Comparison of ENCODE assay signal across 20 cellular contexts in the genomic region with DNA sequence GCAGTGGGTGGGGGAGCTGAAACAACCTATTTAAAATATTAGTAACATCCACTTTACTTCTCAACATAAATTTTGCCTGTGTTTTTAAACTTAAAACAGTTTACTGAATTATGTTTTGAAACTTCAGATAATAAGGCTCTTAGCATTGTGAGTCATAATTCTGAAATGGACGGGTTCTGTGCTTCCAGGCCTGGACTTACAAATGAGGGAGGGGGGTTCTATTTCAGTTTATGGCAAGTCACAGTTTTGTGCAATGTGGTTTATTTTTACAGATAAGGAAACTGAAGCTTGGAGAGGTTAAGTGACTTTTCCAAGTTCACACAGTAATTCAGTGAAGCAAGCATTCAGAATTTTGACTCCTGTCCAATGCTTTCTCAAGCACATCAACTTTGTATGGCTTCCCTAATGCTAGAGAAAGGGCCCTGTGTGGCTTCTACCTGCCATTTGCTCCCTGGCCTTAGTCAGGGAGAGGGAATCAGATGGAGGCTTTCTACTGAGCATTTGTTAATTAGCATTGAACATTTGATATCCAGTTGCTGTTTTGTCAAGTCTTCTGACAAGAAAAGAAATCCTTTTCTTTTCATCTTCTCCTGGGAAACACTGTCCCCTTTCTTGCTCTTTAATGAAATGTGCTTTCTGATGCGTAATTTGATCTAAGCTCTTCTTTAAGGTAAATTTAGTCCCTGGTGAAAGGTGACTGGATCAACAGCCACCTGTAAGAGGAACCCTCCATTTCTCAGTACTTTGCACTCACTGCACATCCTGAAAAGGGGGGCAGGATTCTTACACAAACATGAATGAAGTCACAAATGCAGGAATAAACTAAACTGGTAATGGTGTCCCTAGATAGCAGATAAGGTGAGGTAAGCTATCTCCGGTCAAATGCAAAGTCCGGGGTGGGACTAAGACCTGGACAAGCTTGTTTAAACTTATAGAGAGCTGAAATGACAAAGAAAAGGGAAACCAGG. TPM values are rescaled to one million over a fixed set of nuclear protein-coding genes. Genes with fewer than 3 reads are reported as not detected.
DNase-seq lines count a peak whose midpoint lies in the region; ATAC-seq and TF ChIP-seq lines count a peak whose summit lies in the region.
"Had no signal": no experiment of that assay in that cellular context is flagged by ENCODE, and none has a peak within 500 bp of the region (broad histone marks: within the 10 kb centered on the region; RNA-seq: fewer than 3 reads in every experiment).

No MANE protein-coding gene starts in this region.

- peaks cover 90% of the 10 kb centered on the region for H3K79me2 ChIP-seq in neural progenitor cell (ENCODE audit: low read depth)

- H3K36me3 ChIP-seq in brain microvascular endothelial cell (replicated peaks) (no peaks in the 10 kb centered on the region), neural progenitor cell (peaks cover 11% of the 10 kb centered on the region)
- H3K36me3 ChIP-seq: suprapubic skin had no signal

- peak overlapping the region; percentile 92 for H3K4me2 ChIP-seq in neural progenitor cell
- H3K4me2 ChIP-seq: smooth muscle cell had no signal

- ATAC-seq in HG02642 (IDR thresholded peaks at IDR 0.05; ENCODE audit: poor library complexity, unreplicated experiment): no peak
- ATAC-seq in stimulated activated effector memory CD8-positive, alpha-beta T cell treated with anti-CD3 and anti-CD28 coated beads, Interleukin-12 subunit alpha, Interleukin-12 subunit beta, amount 100 ng/mL, for 72 hours: no peak
- ATAC-seq: naive thymus-derived CD8-positive, alpha-beta T cell; Panc1 had no signal

- H3F3A ChIP-seq in neural progenitor cell (ENCODE audit: low read depth): peaks cover 75% of the 10 kb centered on the region

- in situ Hi-C loops in brain microvascular endothelial cell (cut with HindIII; ENCODE audit: low pct_ligation_motif_present, low sequenced_read_pairs): no loop called here

- DNase-seq in DMS 273 (lab: John Stamatoyannopoulos, UW; ENCODE audit: unreplicated experiment): peak; percentile 41
- no peak for DNase-seq in DMS 273 treated with DMSO at 0.1 percent for 48 hours (lab: John Stamatoyannopoulos, UW)
- DNase-seq in NCI-H2171 treated with DMSO at 0.1 percent for 48 hours (lab: John Stamatoyannopoulos, UW): peak; percentile 91
- peak; percentile 35 for DNase-seq in brain microvascular endothelial cell
- no peak for DNase-seq in neural progenitor cell (ENCODE audit: low spot score)
- no peak for DNase-seq in stimulated activated effector memory CD8-positive, alpha-beta T cell treated with anti-CD3 and anti-CD28 coated beads, Interleukin-12 subunit alpha, Interleukin-12 subunit beta, amount 100 ng/mL, for 72 hours (ENCODE audit: low spot score in 2 of 2)
- DNase-seq in GM19238 (ENCODE audit: insufficient read length, low spot score): no peak
- DNase-seq: cerebellar nuclear complex; esophagus squamous epithelium; islet precursor cell; naive thymus-derived CD8-positive, alpha-beta T cell; NCI-H1048 had no signal

- peaks cover 15% of the 10 kb centered on the region for H3K27me3 Mint-ChIP-seq in neural progenitor cell (ENCODE audit: insufficient read depth, low read depth)

- H2AFZ ChIP-seq in neural progenitor cell (replicated peaks): no peak overlapping the region

- TF ChIP-seq CTCF in brain microvascular endothelial cell (IDR thresholded peaks at IDR 0.05; ENCODE audit: low read depth, low read length, missing control alignments) (no peak), neural progenitor cell (IDR thresholded peaks at IDR 0.05) (no peak)

- H3K4me3 Mint-ChIP-seq in neural progenitor cell: peak overlapping the region; percentile 63
- H3K4me3 Mint-ChIP-seq in stimulated activated effector memory CD8-positive, alpha-beta T cell treated with anti-CD3 and anti-CD28 coated beads, Interleukin-12 subunit alpha, Interleukin-12 subunit beta, amount 100 ng/mL, for 72 hours: no peak overlapping the region

- peaks cover 74% of the 10 kb centered on the region for H3K4me1 ChIP-seq in neural progenitor cell

- peaks cover 2% of the 10 kb centered on the region for H3K9me3 Mint-ChIP-seq in neural progenitor cell
- H3K9me3 Mint-ChIP-seq in stimulated activated effector memory CD8-positive, alpha-beta T cell treated with anti-CD3 and anti-CD28 coated beads, Interleukin-12 subunit alpha, Interleukin-12 subunit beta, amount 100 ng/mL, for 72 hours: no peaks in the 10 kb centered on the region
- H3K9me3 Mint-ChIP-seq: naive thymus-derived CD8-positive, alpha-beta T cell had no signal

- peaks cover 89% of the 10 kb centered on the region for H4K20me1 ChIP-seq in neural progenitor cell (ENCODE audit: low read depth)

- H3K4me3 ChIP-seq in brain microvascular endothelial cell (ENCODE audit: low read depth, low read length): no peak overlapping the region
- peak overlapping the region; percentile 74 for H3K4me3 ChIP-seq in neural progenitor cell
- H3K4me3 ChIP-seq: esophagus squamous epithelium, smooth muscle cell, suprapubic skin had no signal

- H3K27ac Mint-ChIP-seq in neural progenitor cell: peak overlapping the region; percentile 99
- H3K27ac Mint-ChIP-seq in stimulated activated effector memory CD8-positive, alpha-beta T cell treated with anti-CD3 and anti-CD28 coated beads, Interleukin-12 subunit alpha, Interleukin-12 subunit beta, amount 100 ng/mL, for 72 hours: no peak overlapping the region
- H3K27ac Mint-ChIP-seq: naive thymus-derived CD8-positive, alpha-beta T cell had no signal

- H3K27me3 ChIP-seq in brain microvascular endothelial cell (replicated peaks) (peaks cover 4% of the 10 kb centered on the region), neural progenitor cell (no peaks in the 10 kb centered on the region)

- no peak overlapping the region for H3K9ac ChIP-seq in neural progenitor cell

- H3K27ac ChIP-seq in brain microvascular endothelial cell: no peak overlapping the region
- H3K27ac ChIP-seq in neural progenitor cell: peak overlapping the region; percentile 100
- H3K27ac ChIP-seq: 22Rv1, esophagus squamous epithelium, HL-60, suprapubic skin had no signal

- peaks cover 68% of the 10 kb centered on the region for H3K4me1 Mint-ChIP-seq in neural progenitor cell
- peaks cover 23% of the 10 kb centered on the region for H3K4me1 Mint-ChIP-seq in stimulated activated effector memory CD8-positive, alpha-beta T cell treated with anti-CD3 and anti-CD28 coated beads, Interleukin-12 subunit alpha, Interleukin-12 subunit beta, amount 100 ng/mL, for 72 hours

- peaks cover 26% of the 10 kb centered on the region for H3K36me3 Mint-ChIP-seq in neural progenitor cell
- peaks cover 6% of the 10 kb centered on the region for H3K36me3 Mint-ChIP-seq in stimulated activated effector memory CD8-positive, alpha-beta T cell treated with anti-CD3 and anti-CD28 coated beads, Interleukin-12 subunit alpha, Interleukin-12 subunit beta, amount 100 ng/mL, for 72 hours
- H3K36me3 Mint-ChIP-seq: naive thymus-derived CD8-positive, alpha-beta T cell had no signal

- no peaks in the 10 kb centered on the region for H3K9me3 ChIP-seq in neural progenitor cell (ENCODE audit: low read depth)
- H3K9me3 ChIP-seq: Caco-2, esophagus squamous epithelium, suprapubic skin had no signal

RNA-seq across cellular contexts. Expression of a gene that starts 2.5 kb away (rescaled TPM):
- total RNA-seq in neural progenitor cell (ENCODE audit: low replicate concordance): 263 and 394 TPM in 2 replicates

RNA-seq across cellular contexts. Expression of a gene that starts 17.5 kb away (rescaled TPM):
- 99.5 and 108 TPM in 2 replicates for total RNA-seq in neural progenitor cell (ENCODE audit: low replicate concordance)

RNA-seq across cellular contexts. Expression of a gene that starts 51.2 kb away (rescaled TPM):
- not detected in 2 replicates for total RNA-seq in neural progenitor cell (ENCODE audit: low replicate concordance)
- total RNA-seq: activated CD8-positive, alpha-beta memory T cell treated with anti-CD3 and anti-CD28 coated beads for 36 hours; Caco-2; esophagus squamous epithelium; naive thymus-derived CD8-positive, alpha-beta T cell; smooth muscle cell; suprapubic skin had no signal

RNA-seq across cellular contexts. Expression of a gene that starts 51.7 kb away (rescaled TPM):
- 34.2 and 35.7 TPM in 2 replicates for total RNA-seq in neural progenitor cell (ENCODE audit: low replicate concordance)

RNA-seq across cellular contexts. Expression of a gene that starts 51.9 kb away (rescaled TPM):
- 38.5 and 54.2 TPM in 2 replicates for total RNA-seq in neural progenitor cell (ENCODE audit: low replicate concordance)

Comparison
In these comparisons a context has a peak if more than half of its experiments do, and no peak if none do; other contexts are left out.
1. DNase-seq: peak in DMS 273 (single experiment), NCI-H2171 treated with DMSO at 0.1 percent for 48 hours (single experiment) and brain microvascular endothelial cell (single experiment); none in DMS 273 treated with DMSO at 0.1 percent for 48 hours (single experiment), neural progenitor cell (single experiment), stimulated activated effector memory CD8-positive, alpha-beta T cell treated with anti-CD3 and anti-CD28 coated beads, Interleukin-12 subunit alpha, Interleukin-12 subunit beta, amount 100 ng/mL, for 72 hours (0 of 2) and GM19238 (single experiment).